In the genomic region with DNA sequence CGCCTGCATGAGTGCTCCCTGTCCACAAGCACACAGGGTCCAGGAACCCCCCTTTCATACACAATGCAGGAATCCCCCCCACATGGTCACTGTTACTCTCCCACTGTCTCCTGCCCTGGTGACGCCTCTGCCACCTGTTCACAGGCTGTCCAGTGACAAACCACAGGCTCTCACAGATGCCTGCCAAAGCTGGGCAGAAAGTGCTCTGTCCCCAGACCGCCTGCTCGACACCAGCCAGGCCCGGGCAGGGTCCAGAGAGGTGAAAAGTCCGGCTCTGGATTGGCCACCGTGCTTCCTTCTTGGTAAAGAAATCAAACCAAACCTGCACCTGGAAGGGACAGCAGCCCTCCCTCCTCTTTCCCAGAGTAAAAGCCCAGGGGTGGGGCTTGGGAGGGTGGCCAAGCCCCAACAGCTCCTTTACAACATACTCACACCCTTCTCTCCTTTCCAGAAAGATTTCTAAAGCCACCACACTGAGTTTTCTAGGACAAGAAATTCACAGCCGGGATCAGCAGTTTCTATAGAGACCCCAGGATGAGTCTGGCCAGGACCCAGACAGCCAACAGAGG, we compare ENCODE assay signal across 12 cellular contexts. TPM values are rescaled to one million over a fixed set of nuclear protein-coding genes. Genes with fewer than 3 reads are reported as not detected.
A peak's percentile ranks its signal among the peaks of the same experiment; 100 is the strongest.
DNase-seq lines count a peak whose midpoint lies in the region; ATAC-seq, FAIRE-seq and TF ChIP-seq lines count a peak whose summit lies in the region.
"Had no signal": no experiment of that assay in that cellular context is flagged by ENCODE, and none has a peak within 500 bp of the region (broad histone marks: within the 10 kb centered on the region; RNA-seq: fewer than 3 reads in every experiment).

No MANE protein-coding gene starts in this region.

- POLR2A ChIA-PET in IMR-90 (lab: Charles Lee; ENCODE audit: unreplicated experiment): no interaction called here
- POLR2A ChIA-PET in K562 (lab: Yijun Ruan, JAX): interaction anchor here (1.6 kb wide), 1 partner anchor 11 kb away, joined by 6 read pairs; no protein-coding TSS in a partner anchor

- no peak overlapping the region for H3K4ac ChIP-seq in IMR-90 (ENCODE audit: low read depth, low read length)

- no peak for TF ChIP-seq EP300 in K562 (IDR thresholded peaks at IDR 0.05; ENCODE audit: low read length)
- TF ChIP-seq EP300 in stomach (IDR thresholded peaks at IDR 0.05): no peak

- H3K79me2 ChIP-seq in K562 (ENCODE audit: control insufficient read depth, insufficient read depth, low read length): peaks cover 52% of the 10 kb centered on the region

- H2AFZ ChIP-seq in IMR-90 (replicated peaks; ENCODE audit: low read length, poor library complexity) (no peak overlapping the region), K562 (ENCODE audit: low read depth, low read length) (no peak overlapping the region)

- dilution Hi-C loops in IMR-90 (cut with HindIII; ENCODE audit: low sequenced_read_pairs, unreplicated experiment): no loop called here

- H4K8ac ChIP-seq in IMR-90 (ENCODE audit: low read depth in 2 of 2, low read length in 2 of 2): no peak overlapping the region

- peaks cover 23% of the 10 kb centered on the region for H3K4me1 ChIP-seq in IMR-90 (ENCODE audit: control insufficient read depth, insufficient read depth, low read length)
- H3K4me1 ChIP-seq in K562 (replicated peaks in 1 of 2; ENCODE audit: control insufficient read depth in 2 of 2, insufficient read depth in 2 of 2, low read length in 2 of 2): peaks cover 17 to 33% of the 10 kb centered on the region in 2 experiments
- peaks cover 21 to 54% of the 10 kb centered on the region in 2 donors for H3K4me1 ChIP-seq in left lung
- peaks cover 44 to 70% (median 60%) of the 10 kb centered on the region in 4 donors for H3K4me1 ChIP-seq in stomach

- no peak overlapping the region for H2BK20ac ChIP-seq in IMR-90 (ENCODE audit: low read depth, low read length)

- H2BK5ac ChIP-seq in IMR-90 (ENCODE audit: low read depth, low read length, poor library complexity, severe bottlenecking): no peak overlapping the region

- H3K27ac ChIP-seq in IMR-90 (ENCODE audit: insufficient read depth, low read length) (no peak overlapping the region), K562 (ENCODE audit: extremely low read depth, low read depth, low read length) (no peak overlapping the region), left lung (peak overlapping the region; percentile 77 to 78), stomach (peak overlapping the region; percentile 76 to 90 (median 83))
- H3K27ac ChIP-seq: HL-60 had no signal

- peaks cover 80% of the 10 kb centered on the region for H4K20me1 ChIP-seq in IMR-90 (ENCODE audit: insufficient read depth, low read length)
- H4K20me1 ChIP-seq in K562 (replicated peaks; ENCODE audit: control insufficient read depth, insufficient read depth, low read length): peaks cover 13% of the 10 kb centered on the region

- no TSS peak for BruUV-seq in IMR-90 (replicated peaks; lab: Mats Ljungman, UMichigan)
- BruUV-seq in K562 (replicated peaks; lab: Mats Ljungman, UMichigan): no TSS peak

- in situ Hi-C loops in IMR-90 (cut with MboI; ENCODE audit: low sequenced_read_pairs) (no loop called here), K562 (cut with MboI) (no loop called here)

- peaks cover 15 to 80% of the 10 kb centered on the region in 2 experiments for H3K79me1 ChIP-seq in IMR-90 (ENCODE audit: low read depth in 1 of 2, low read length in 2 of 2)

- no peak overlapping the region for H2BK15ac ChIP-seq in IMR-90 (ENCODE audit: low read depth, low read length)

- no peak overlapping the region for H2AK5ac ChIP-seq in IMR-90 (ENCODE audit: low read depth, low read length)

- no peak overlapping the region; the same call in 1 of the 2 replicates for H3K4me2 ChIP-seq in IMR-90 (ENCODE audit: low read depth, low read length)
- H3K4me2 ChIP-seq in K562 (ENCODE audit: insufficient read depth, low read length): no peak overlapping the region

- TF ChIP-seq CTCF in IMR-90 (conservative IDR thresholded peaks at IDR 0.05; ENCODE audit: low read depth, low read length): no peak
- no peak for TF ChIP-seq CTCF in K562 (IDR thresholded peaks at IDR 0.05 in 2 of 3, conservative IDR thresholded peaks at IDR 0.05 in 1 of 3; ENCODE audit: insufficient read depth in 2 of 3, low read depth in 1 of 3, low read length in 3 of 3)
- no peak for TF ChIP-seq CTCF in left lung (IDR thresholded peaks at IDR 0.05)
- TF ChIP-seq CTCF in stomach (IDR thresholded peaks at IDR 0.05): no peak

- TF ChIP-seq RAD21 in IMR-90 (IDR thresholded peaks at IDR 0.05; ENCODE audit: low read length): no peak
- TF ChIP-seq RAD21 in K562 (CRISPR knock-in tag; conservative IDR thresholded peaks at IDR 0.05 in 1 of 2, IDR thresholded peaks at IDR 0.05 in 1 of 2): no peak

- no peak overlapping the region for H4K91ac ChIP-seq in IMR-90 (ENCODE audit: insufficient read depth, low read depth, low read length)

- H3K56ac ChIP-seq in IMR-90 (ENCODE audit: extremely low read depth, insufficient read depth, low read length): no peak overlapping the region

- 89% methylated on average over 1 of the region's 8 CpGs; no CpG with 5 or more reads in 1 of the 2 experiments for WGBS in IMR-90 (ENCODE audit: extremely low coverage in 2 of 2, insufficient read length in 1 of 2), 2 experiments
- WGBS in K562 (ENCODE audit: insufficient coverage, low coverage, missing lambda C conversion rate): 88% methylated on average over 8 of the region's 8 CpGs
- 21 to 38% (median 25%) methylated on average over 8 of the region's 8 CpGs for WGBS in stomach, 5 donors

- H3K36me3 ChIP-seq in IMR-90 (ENCODE audit: control insufficient read depth, insufficient read depth, low read length): peaks cover 26% of the 10 kb centered on the region
- peaks cover 43% of the 10 kb centered on the region; the same call in 2 of the 3 replicates for H3K36me3 ChIP-seq in K562 (ENCODE audit: control insufficient read depth, insufficient read depth, low read length)
- peaks cover 0 to 28% of the 10 kb centered on the region in 2 donors for H3K36me3 ChIP-seq in left lung
- H3K36me3 ChIP-seq in stomach: peaks cover 0 to 34% (median 30%) of the 10 kb centered on the region in 4 donors

- no peak overlapping the region for H4K5ac ChIP-seq in IMR-90 (ENCODE audit: low read depth, low read length)

- H3K18ac ChIP-seq in IMR-90 (ENCODE audit: low read depth, low read length): no peak overlapping the region

- ATAC-seq in IMR-90 (ENCODE audit: low read depth) (0 out of 2 replicates have a peak, but pooled peaks have one; percentile 3), K562 (no peak), left lung (peak; percentile 83), GM18868 (IDR thresholded peaks at IDR 0.05; ENCODE audit: unreplicated experiment) (no peak), GM18858 (IDR thresholded peaks at IDR 0.05; ENCODE audit: unreplicated experiment) (no peak)

- peaks cover 22% of the 10 kb centered on the region for H3K9me1 ChIP-seq in IMR-90 (ENCODE audit: insufficient read depth, low read length)
- H3K9me1 ChIP-seq in K562 (ENCODE audit: control insufficient read depth, insufficient read depth, low read length): peaks cover 7% of the 10 kb centered on the region

- no peak for TF ChIP-seq POLR2A in IMR-90 (IDR thresholded peaks at IDR 0.05; ENCODE audit: low read depth, low read length)
- no peak for TF ChIP-seq POLR2A in K562 (conservative IDR thresholded peaks at IDR 0.05)
- no peak for TF ChIP-seq POLR2A in stomach (IDR thresholded peaks at IDR 0.05)

- CTCF ChIA-PET in IMR-90 (lab: Yijun Ruan, JAX): no interaction called here
- CTCF ChIA-PET in K562 (lab: Yijun Ruan, JAX; ENCODE audit: low intra/inter-chr PET ratio): no interaction called here

- H3K23ac ChIP-seq in IMR-90 (ENCODE audit: low read depth, low read length): no peak overlapping the region

- FAIRE-seq in K562 (lab: Jason Lieb, UNC): no peak

- DNase-seq in IMR-90 (no peak), K562 (ENCODE audit: extremely low read depth in 1 of 4, low spot score in 3 of 4) (peak in 1 of 4 experiments; percentile 9), left lung (peak in 1 of 2 donors; percentile 65), stomach (peak; percentile 83), SHP77 (lab: John Stamatoyannopoulos, UW) (no peak), iPS-NIHi11 (ENCODE audit: low spot score) (no peak)
- DNase-seq: amniotic stem cell, NCI-H526 had no signal

- H3K14ac ChIP-seq in IMR-90 (replicated peaks; ENCODE audit: low read depth, low read length): no peak overlapping the region

- H2AK9ac ChIP-seq in IMR-90 (replicated peaks; ENCODE audit: low read depth, low read length, poor library complexity): no peak overlapping the region

- no peak overlapping the region for H3K9ac ChIP-seq in IMR-90 (ENCODE audit: low read depth, low read length)
- H3K9ac ChIP-seq in K562 (ENCODE audit: insufficient read depth in 1 of 2, low read depth in 2 of 2, low read length in 2 of 2): peak overlapping the region in 1 of 2 experiments; percentile 80; a peak in 2 of 4 replicates

- H3K27me3 ChIP-seq in IMR-90 (ENCODE audit: control insufficient read depth, insufficient read depth, low read length): no peaks in the 10 kb centered on the region
- no peaks in the 10 kb centered on the region for H3K27me3 ChIP-seq in K562 (ENCODE audit: control insufficient read depth in 2 of 2, insufficient read depth in 2 of 2, low read length in 2 of 2)
- H3K27me3 ChIP-seq in left lung: peaks cover 0 to 21% of the 10 kb centered on the region in 2 donors
- H3K27me3 ChIP-seq in stomach: peaks cover 0 to 7% (median 0%) of the 10 kb centered on the region in 3 donors
- H3K27me3 ChIP-seq: testis had no signal

- H3K4me3 ChIP-seq in IMR-90 (ENCODE audit: insufficient read depth, low read depth, low read length): no peak overlapping the region
- H3K4me3 ChIP-seq in K562: no peak overlapping the region
- no peak overlapping the region for H3K4me3 ChIP-seq in left lung
- H3K4me3 ChIP-seq in stomach: no peak overlapping the region
- H3K4me3 ChIP-seq: testis had no signal

- H2BK120ac ChIP-seq in IMR-90 (ENCODE audit: low read depth, low read length): no peak overlapping the region

- H3K9me3 ChIP-seq in IMR-90 (ENCODE audit: control insufficient read depth, insufficient read depth, low read length) (no peaks in the 10 kb centered on the region), K562 (replicated peaks; ENCODE audit: control insufficient read depth, insufficient read depth, low read depth, low read length) (no peaks in the 10 kb centered on the region), left lung (no peaks in the 10 kb centered on the region), stomach (no peaks in the 10 kb centered on the region)
- H3K9me3 ChIP-seq: testis had no signal

- intact Hi-C loops in IMR-90 (cut with micrococcal nuclease): no loop called here
- intact Hi-C loops in K562 (cut with micrococcal nuclease): no loop called here
- intact Hi-C loops in left lung (cut with DNase I): no loop called here
- intact Hi-C loops in stomach (cut with DNase I; ENCODE audit: low total_unique reads): no loop called here

RNA-seq across cellular contexts. Expression of a gene that starts 6.2 kb away (rescaled TPM):
- total RNA-seq in IMR-90 (2012; rRNA removed): 1.1 and 1.4 TPM in 2 replicates
- polyA plus RNA-seq in IMR-90 (2012; rRNA removed): 18.2 and 27.8 TPM in 2 replicates
- 17.3 and 39.2 TPM in 2 replicates for polyA plus RNA-seq in IMR-90 (2012; cell fraction: cytosol; rRNA removed)
- 30.3 and 77.5 TPM in 2 replicates for polyA plus RNA-seq in IMR-90 (2012; cell fraction: nucleus; rRNA removed; ENCODE audit: low replicate concordance)
- total RNA-seq in K562 (2011; cell fraction: chromatin; rRNA removed; ENCODE audit: low replicate concordance): 12.2 and 22.3 TPM in 2 replicates
- 14.2 and 14.7 TPM in 2 replicates for total RNA-seq in K562 (2011; cell fraction: nucleolus; rRNA removed)
- 12.9 and 19.9 TPM in 2 replicates for total RNA-seq in K562 (2011; cell fraction: nucleoplasm; rRNA removed)
- 6.6 and 8.3 TPM in 2 replicates for total RNA-seq in K562 (2014; rRNA removed)
- total RNA-seq in K562 (2014; rRNA removed; fragmentation: Illumina TruSeq; extraction: Trizol): 3.0 and 3.7 TPM in 2 replicates
- total RNA-seq in K562 (2015; rRNA removed; fragmentation: Illumina TruSeq; extraction: Trizol): 4.0 and 5.1 TPM in 2 replicates
- 33.4 and 33.7 TPM in 2 replicates for total RNA-seq in K562 (2021)
- 5.9 and 7.0 TPM in 2 replicates for polyA plus RNA-seq in K562 (2011; rRNA removed)
- polyA plus RNA-seq in K562 (2011; cell fraction: cytosol; rRNA removed): 7.1 and 19.3 TPM in 2 replicates
- polyA plus RNA-seq in K562 (2011; cell fraction: nucleus; rRNA removed): 12.9 and 33.2 TPM in 2 replicates
- 22.2 and 28.1 TPM in 2 replicates for polyA plus RNA-seq in K562 (2012)
- 14.0 and 17.8 TPM in 2 replicates for polyA plus RNA-seq in K562 (2014; fragmentation: Illumina TruSeq; extraction: Trizol)
- polyA plus RNA-seq in K562 (2014; fragmentation: Nextera tagmentation; extraction: Ambion mirVana): 1 to 10 TPM; 1.3 to 1.4 TPM
- 17.1 and 20.3 TPM in 2 replicates for polyA plus RNA-seq in K562 (2014; rRNA removed)
- polyA minus RNA-seq in K562 (2011; rRNA and poly(A)+ RNA removed): 4.2 and 5.7 TPM in 2 replicates
- 12.4 and 18.0 TPM in 2 replicates for polyA minus RNA-seq in K562 (2011; cell fraction: cytosol; rRNA and poly(A)+ RNA removed)
- 3.0 and 5.5 TPM in 2 replicates for polyA minus RNA-seq in K562 (2011; cell fraction: nucleus; rRNA and poly(A)+ RNA removed)
- total RNA-seq in left lung: 10 to 100 TPM; 40.0 to 49.5 TPM
- total RNA-seq in stomach: 10 to 100 TPM in 2 of 5 donors, 1 to 10 TPM in 3; 5.8 to 31.9 (median 6.8) TPM
- polyA plus RNA-seq in stomach: 10 to 100 TPM; 34.3 to 62.8 (median 44.1) TPM

RNA-seq across cellular contexts. Expression of a gene that starts 10.6 kb away (rescaled TPM):
- total RNA-seq in IMR-90 (2012; rRNA removed) (510 and 828 TPM in 2 replicates), K562 (2014; rRNA removed) (509 and 525 TPM in 2 replicates), K562 (2014; rRNA removed; fragmentation: Illumina TruSeq; extraction: Trizol) (498 and 574 TPM in 2 replicates), K562 (2015; rRNA removed; fragmentation: Illumina TruSeq; extraction: Trizol) (469 and 476 TPM in 2 replicates), K562 (2021) (460 and 522 TPM in 2 replicates), left lung (100 to 1,000 TPM; 123 to 191 TPM), stomach (100 to 1,000 TPM in 4 of 5 donors, 10 to 100 TPM in 1; 29.0 to 265 (median 133) TPM)
- polyA plus RNA-seq in IMR-90 (2012; rRNA removed) (480 and 525 TPM in 2 replicates), K562 (2011; rRNA removed) (331 and 538 TPM in 2 replicates), K562 (2014; fragmentation: Illumina TruSeq; extraction: Trizol) (538 and 584 TPM in 2 replicates), K562 (2014; fragmentation: Nextera tagmentation; extraction: Ambion mirVana) (1,000 to 10,000 TPM; 2,413 to 2,775 TPM), K562 (2014; rRNA removed) (729 and 824 TPM in 2 replicates), stomach (100 to 1,000 TPM; 212 to 281 (median 252) TPM)
- polyA plus RNA-seq in IMR-90 (2012; cell fraction: cytosol; rRNA removed): 600 and 763 TPM in 2 replicates
- polyA plus RNA-seq in IMR-90 (2012; cell fraction: nucleus; rRNA removed; ENCODE audit: low replicate concordance): 201 and 228 TPM in 2 replicates
- 28.6 and 81.3 TPM in 2 replicates for total RNA-seq in K562 (2011; cell fraction: chromatin; rRNA removed; ENCODE audit: low replicate concordance)
- total RNA-seq in K562 (2011; cell fraction: nucleolus; rRNA removed): 130 and 156 TPM in 2 replicates
- 96.8 and 111 TPM in 2 replicates for total RNA-seq in K562 (2011; cell fraction: nucleoplasm; rRNA removed)
- polyA plus RNA-seq in K562 (2011; cell fraction: cytosol; rRNA removed): 662 and 1,258 TPM in 2 replicates
- polyA plus RNA-seq in K562 (2011; cell fraction: nucleus; rRNA removed): 149 and 186 TPM in 2 replicates
- 361 and 450 TPM in 2 replicates for polyA plus RNA-seq in K562 (2012)
- polyA minus RNA-seq in K562 (2011; rRNA and poly(A)+ RNA removed): 209 and 374 TPM in 2 replicates
- 99.7 and 217 TPM in 2 replicates for polyA minus RNA-seq in K562 (2011; cell fraction: cytosol; rRNA and poly(A)+ RNA removed)
- polyA minus RNA-seq in K562 (2011; cell fraction: nucleus; rRNA and poly(A)+ RNA removed): 36.3 and 46.2 TPM in 2 replicates

RNA-seq across cellular contexts. Expression of a gene that starts 11.8 kb away (rescaled TPM):
- total RNA-seq in IMR-90 (2012; rRNA removed) (1.3 and 1.4 TPM in 2 replicates), K562 (2014; rRNA removed) (21.7 and 29.6 TPM in 2 replicates), K562 (2014; rRNA removed; fragmentation: Illumina TruSeq; extraction: Trizol) (7.2 and 11.7 TPM in 2 replicates), K562 (2015; rRNA removed; fragmentation: Illumina TruSeq; extraction: Trizol) (15.6 and 15.7 TPM in 2 replicates), K562 (2021) (60.7 and 78.7 TPM in 2 replicates), left lung (10 to 100 TPM; 32.9 to 49.2 TPM), stomach (10 to 100 TPM in 2 of 5 donors, 1 to 10 TPM in 3; 4.0 to 56.5 (median 7.0) TPM)
- polyA plus RNA-seq in IMR-90 (2012; rRNA removed) (14.1 and 20.3 TPM in 2 replicates), K562 (2011; rRNA removed) (13.0 and 20.5 TPM in 2 replicates), K562 (2014; fragmentation: Illumina TruSeq; extraction: Trizol) (15.0 and 29.4 TPM in 2 replicates), K562 (2014; fragmentation: Nextera tagmentation; extraction: Ambion mirVana) (10 to 100 TPM in 1 of 2 experiments, 1 to 10 TPM in 1; 5.0 to 10.7 TPM), K562 (2014; rRNA removed) (38.9 and 57.5 TPM in 2 replicates), stomach (10 to 100 TPM; 63.4 to 79.9 (median 76.5) TPM)
- 5.4 and 10.6 TPM in 2 replicates for polyA plus RNA-seq in IMR-90 (2012; cell fraction: cytosol; rRNA removed)
- 2.6 and 4.6 TPM in 2 replicates for polyA plus RNA-seq in IMR-90 (2012; cell fraction: nucleus; rRNA removed; ENCODE audit: low replicate concordance)
- total RNA-seq in K562 (2011; cell fraction: chromatin; rRNA removed; ENCODE audit: low replicate concordance): 5.3 and 11.2 TPM in 2 replicates
- total RNA-seq in K562 (2011; cell fraction: nucleolus; rRNA removed): 8.9 and 9.2 TPM in 2 replicates
- 10.9 and 12.7 TPM in 2 replicates for total RNA-seq in K562 (2011; cell fraction: nucleoplasm; rRNA removed)
- 7.8 and 30.3 TPM in 2 replicates for polyA plus RNA-seq in K562 (2011; cell fraction: cytosol; rRNA removed)
- 6.0 and 11.9 TPM in 2 replicates for polyA plus RNA-seq in K562 (2011; cell fraction: nucleus; rRNA removed)
- polyA plus RNA-seq in K562 (2012): 25.2 and 31.6 TPM in 2 replicates
- polyA minus RNA-seq in K562 (2011; rRNA and poly(A)+ RNA removed): 2.4 and 3.5 TPM in 2 replicates
- polyA minus RNA-seq in K562 (2011; cell fraction: cytosol; rRNA and poly(A)+ RNA removed): 4.8 and 12.4 TPM in 2 replicates
- polyA minus RNA-seq in K562 (2011; cell fraction: nucleus; rRNA and poly(A)+ RNA removed): 2.6 and 3.9 TPM in 2 replicates

RNA-seq across cellular contexts. Expression of a gene that starts 36.9 kb away (rescaled TPM):
- total RNA-seq in IMR-90 (2012; rRNA removed) (7.2 and 7.5 TPM in 2 replicates), K562 (2014; rRNA removed) (31.4 and 34.9 TPM in 2 replicates), K562 (2014; rRNA removed; fragmentation: Illumina TruSeq; extraction: Trizol) (17.4 and 18.4 TPM in 2 replicates), K562 (2015; rRNA removed; fragmentation: Illumina TruSeq; extraction: Trizol) (22.7 and 23.6 TPM in 2 replicates), K562 (2021) (61.3 and 71.7 TPM in 2 replicates), left lung (100 to 1,000 TPM in 1 of 2 donors, 10 to 100 TPM in 1; 80.0 to 102 TPM), stomach (100 to 1,000 TPM in 2 of 5 donors, 10 to 100 TPM in 3; 33.4 to 312 (median 81.7) TPM)
- polyA plus RNA-seq in IMR-90 (2012; rRNA removed) (21.2 and 22.7 TPM in 2 replicates), K562 (2011; rRNA removed) (30.0 and 30.6 TPM in 2 replicates), K562 (2014; fragmentation: Illumina TruSeq; extraction: Trizol) (30.2 and 33.4 TPM in 2 replicates), K562 (2014; fragmentation: Nextera tagmentation; extraction: Ambion mirVana) (1 to 10 TPM; 3.1 to 3.4 TPM), K562 (2014; rRNA removed) (47.8 and 55.0 TPM in 2 replicates), stomach (10 to 100 TPM; 26.0 to 36.0 (median 30.8) TPM)
- 6.7 and 12.1 TPM in 2 replicates for polyA plus RNA-seq in IMR-90 (2012; cell fraction: cytosol; rRNA removed)
- polyA plus RNA-seq in IMR-90 (2012; cell fraction: nucleus; rRNA removed; ENCODE audit: low replicate concordance): 94.6 and 103 TPM in 2 replicates
- total RNA-seq in K562 (2011; cell fraction: chromatin; rRNA removed; ENCODE audit: low replicate concordance): 330 and 658 TPM in 2 replicates
- 248 and 270 TPM in 2 replicates for total RNA-seq in K562 (2011; cell fraction: nucleolus; rRNA removed)
- total RNA-seq in K562 (2011; cell fraction: nucleoplasm; rRNA removed): 297 and 366 TPM in 2 replicates
- 11.8 and 25.6 TPM in 2 replicates for polyA plus RNA-seq in K562 (2011; cell fraction: cytosol; rRNA removed)
- 127 and 214 TPM in 2 replicates for polyA plus RNA-seq in K562 (2011; cell fraction: nucleus; rRNA removed)
- polyA plus RNA-seq in K562 (2012): 36.2 and 46.8 TPM in 2 replicates
- 20.1 and 32.9 TPM in 2 replicates for polyA minus RNA-seq in K562 (2011; rRNA and poly(A)+ RNA removed)
- polyA minus RNA-seq in K562 (2011; cell fraction: cytosol; rRNA and poly(A)+ RNA removed): 13.9 and 19.0 TPM in 2 replicates
- polyA minus RNA-seq in K562 (2011; cell fraction: nucleus; rRNA and poly(A)+ RNA removed): 52.0 and 68.0 TPM in 2 replicates

RNA-seq across cellular contexts. Expression of a gene that starts 57.4 kb away (rescaled TPM):
- 40.0 and 40.8 TPM in 2 replicates for total RNA-seq in IMR-90 (2012; rRNA removed)
- polyA plus RNA-seq in IMR-90 (2012; rRNA removed): 29.3 and 40.2 TPM in 2 replicates
- 16.4 and 26.3 TPM in 2 replicates for polyA plus RNA-seq in IMR-90 (2012; cell fraction: cytosol; rRNA removed)
- polyA plus RNA-seq in IMR-90 (2012; cell fraction: nucleus; rRNA removed; ENCODE audit: low replicate concordance): 48.3 and 65.0 TPM in 2 replicates
- total RNA-seq in K562 (2011; cell fraction: chromatin; rRNA removed; ENCODE audit: low replicate concordance): 27.6 and 39.9 TPM in 2 replicates
- total RNA-seq in K562 (2011; cell fraction: nucleolus; rRNA removed): 17.5 and 18.2 TPM in 2 replicates
- total RNA-seq in K562 (2011; cell fraction: nucleoplasm; rRNA removed): 23.2 and 28.6 TPM in 2 replicates
- total RNA-seq in K562 (2014; rRNA removed): 14.4 and 18.1 TPM in 2 replicates
- 24.0 and 24.1 TPM in 2 replicates for total RNA-seq in K562 (2014; rRNA removed; fragmentation: Illumina TruSeq; extraction: Trizol)
- 27.9 and 29.3 TPM in 2 replicates for total RNA-seq in K562 (2015; rRNA removed; fragmentation: Illumina TruSeq; extraction: Trizol)
- total RNA-seq in K562 (2021): 25.8 and 29.9 TPM in 2 replicates
- 16.6 and 23.0 TPM in 2 replicates for polyA plus RNA-seq in K562 (2011; rRNA removed)
- polyA plus RNA-seq in K562 (2011; cell fraction: cytosol; rRNA removed): 14.6 and 27.3 TPM in 2 replicates
- polyA plus RNA-seq in K562 (2011; cell fraction: nucleus; rRNA removed): 34.1 and 43.1 TPM in 2 replicates
- 19.7 and 23.1 TPM in 2 replicates for polyA plus RNA-seq in K562 (2012)
- 25.5 and 29.6 TPM in 2 replicates for polyA plus RNA-seq in K562 (2014; fragmentation: Illumina TruSeq; extraction: Trizol)
- 1 to 10 TPM; 3.7 to 5.7 TPM for polyA plus RNA-seq in K562 (2014; fragmentation: Nextera tagmentation; extraction: Ambion mirVana)
- 17.9 and 27.2 TPM in 2 replicates for polyA plus RNA-seq in K562 (2014; rRNA removed)
- 35.1 and 73.8 TPM in 2 replicates for polyA minus RNA-seq in K562 (2011; rRNA and poly(A)+ RNA removed)
- polyA minus RNA-seq in K562 (2011; cell fraction: cytosol; rRNA and poly(A)+ RNA removed): 15.0 and 21.8 TPM in 2 replicates
- polyA minus RNA-seq in K562 (2011; cell fraction: nucleus; rRNA and poly(A)+ RNA removed): 7.5 and 10.6 TPM in 2 replicates
- total RNA-seq in left lung: 10 to 100 TPM; 39.8 to 43.3 TPM
- total RNA-seq in stomach: 10 to 100 TPM; 23.1 to 99.2 (median 24.3) TPM
- polyA plus RNA-seq in stomach: 10 to 100 TPM in 2 of 3 donors, 1 to 10 TPM in 1; 9.9 to 13.6 (median 11.8) TPM

Comparison
In these comparisons a context has a peak if more than half of its experiments do, and no peak if none do; other contexts are left out.
1. ATAC-seq: peak in IMR-90 (single experiment) and left lung (single experiment); none in K562 (single experiment), GM18868 (single experiment) and GM18858 (single experiment).
2. H3K27ac ChIP-seq: peak in left lung (2 of 2) and stomach (5 of 5); none in IMR-90 (single experiment) and K562 (single experiment).